8 cellular contexts compared by ENCODE assay signal in genomic region chr17:215563-216478, GRCh38. TPM values are rescaled to one million over a fixed set of nuclear protein-coding genes. Genes with fewer than 3 reads are reported as not detected.
DNase-seq lines count a peak whose midpoint lies in the region; ATAC-seq, FAIRE-seq and TF ChIP-seq lines count a peak whose summit lies in the region.
"Not testable (repeated sequence)": the region's sequence is repeated elsewhere in the genome, so short reads cannot be mapped to it uniquely, and the experiment has no call there.

No MANE protein-coding gene starts in this region.

- not testable (repeated sequence) for H4K20me1 ChIP-seq in HCT116 (ENCODE audit: insufficient read depth); OCI-LY7 (ENCODE audit: insufficient read depth, low read length); HepG2 (ENCODE audit: insufficient read depth, low read length); osteoblast (ENCODE audit: insufficient read depth, low read length)

- in situ Hi-C loops in HepG2 (cut with HindIII; ENCODE audit: extremely low pct_ligation_motif_present, low pct_unique_long_range_greater_than_20kb), result not testable (repeated sequence)

- TF ChIP-seq CTCF in HCT116 (IDR thresholded peaks at IDR 0.05 in 2 of 3, conservative IDR thresholded peaks at IDR 0.05 in 1 of 3; ENCODE audit: borderline replicate concordance in 1 of 3, insufficient read depth in 1 of 3, low read depth in 2 of 3, low read length in 2 of 3); OCI-LY7 (conservative IDR thresholded peaks at IDR 0.05; ENCODE audit: low read length); chondrocyte (IDR thresholded peaks at IDR 0.05); HepG2 (CRISPR knock-in tag; IDR thresholded peaks at IDR 0.05); osteoblast (IDR thresholded peaks at IDR 0.05; ENCODE audit: extremely low read depth, low read depth, low read length): not testable (repeated sequence)
- TF ChIP-seq CTCF in heart right ventricle (IDR thresholded peaks at IDR 0.05), result peak in 1 of 9 donors; percentile 17

- H3K9me2 ChIP-seq in HCT116 (ENCODE audit: insufficient read depth); OCI-LY7 (ENCODE audit: insufficient read depth, low read length): not testable (repeated sequence)

- intact Hi-C loops in HCT116 (cut with micrococcal nuclease); OCI-LY7 (cut with micrococcal nuclease; ENCODE audit: unreplicated experiment); heart right ventricle (cut with DNase I); HepG2 (cut with micrococcal nuclease; ENCODE audit: unreplicated experiment): not testable (repeated sequence)

- DNase-seq in CD4-positive, CD25-positive, alpha-beta regulatory T cell; HCT116 (ENCODE audit: low read depth, low spot score); OCI-LY7 (ENCODE audit: low spot score); HepG2 (ENCODE audit: low spot score); stimulated activated naive CD8-positive, alpha-beta T cell treated with anti-CD3 and anti-CD28 coated beads, Interleukin-15, amount 100 ng/mL, for 72 hours: not testable (repeated sequence)
- DNase-seq in chondrocyte (ENCODE audit: low spot score) (peak; percentile 79), heart right ventricle (peak in 1 of 2 donors; percentile 42), osteoblast (ENCODE audit: insufficient read length, low spot score, missing footprints) (peak; percentile 87)

- peak overlapping the region in 2 of 3 donors; percentile 60 to 82 for H3K27ac Mint-ChIP-seq in CD4-positive, CD25-positive, alpha-beta regulatory T cell
- not testable (repeated sequence) for H3K27ac Mint-ChIP-seq in chondrocyte (ENCODE audit: unreplicated experiment)
- peak overlapping the region in 1 of 2 donors; percentile 58 for H3K27ac Mint-ChIP-seq in stimulated activated naive CD8-positive, alpha-beta T cell treated with anti-CD3 and anti-CD28 coated beads, Interleukin-15, amount 100 ng/mL, for 72 hours

- BruUV-seq in HCT116 (replicated peaks; lab: Mats Ljungman, UMichigan); OCI-LY7 (replicated peaks; lab: Mats Ljungman, UMichigan); HepG2 (replicated peaks; lab: Mats Ljungman, UMichigan): not testable (repeated sequence)

- not testable (repeated sequence) for H3K27ac ChIP-seq in CD4-positive, CD25-positive, alpha-beta regulatory T cell (ENCODE audit: insufficient read depth, low read length, poor library complexity, severe bottlenecking); HCT116 (ENCODE audit: low read depth, low read length); OCI-LY7 (ENCODE audit: low read depth, low read length, poor library complexity, severe bottlenecking); HepG2 (ENCODE audit: extremely low read length, insufficient read depth, low read length)
- peak overlapping the region in 5 of 10 donors; percentile 52 to 86 (median 69) for H3K27ac ChIP-seq in heart right ventricle
- peak overlapping the region; percentile 28 for H3K27ac ChIP-seq in osteoblast (ENCODE audit: low read depth, low read length)

- ATAC-seq in CD4-positive, CD25-positive, alpha-beta regulatory T cell (ENCODE audit: low read depth in 2 of 2); HepG2: not testable (repeated sequence)
- peak; percentile 61 for ATAC-seq in HCT116
- ATAC-seq in heart right ventricle, result peak in 7 of 8 donors; percentile 43 to 88 (median 71)
- peak; percentile 40 for ATAC-seq in stimulated activated naive CD8-positive, alpha-beta T cell treated with anti-CD3 and anti-CD28 coated beads, Interleukin-15, amount 100 ng/mL, for 72 hours

- not testable (repeated sequence) for H3K4me3 ChIP-seq in CD4-positive, CD25-positive, alpha-beta regulatory T cell (ENCODE audit: low read depth, low read length); HCT116 (replicated peaks in 1 of 2; ENCODE audit: low read depth in 1 of 2, low read length in 2 of 2); OCI-LY7 (ENCODE audit: low read depth, low read length, poor library complexity, severe bottlenecking); HepG2 (replicated peaks in 1 of 3; ENCODE audit: insufficient read depth in 1 of 3, low read depth in 2 of 3, low read length in 3 of 3)
- H3K4me3 ChIP-seq in heart right ventricle (peak overlapping the region in 5 of 10 donors; percentile 24 to 64 (median 46)), osteoblast (ENCODE audit: insufficient read depth, low read length) (peak overlapping the region; percentile 71)

- not testable (repeated sequence) for FAIRE-seq in HepG2 (lab: Jason Lieb, UNC)

- 50 to 63% methylated on average over 23 to 25 of the region's 29 CpGs for WGBS in heart right ventricle, 2 donors
- 81% methylated on average over 6 of the region's 29 CpGs for WGBS in HepG2 (ENCODE audit: low lambda C conversion rate)

- not testable (repeated sequence) for TF ChIP-seq EP300 in HepG2 (IDR thresholded peaks at IDR 0.05; ENCODE audit: low read depth in 2 of 2, low read length in 2 of 2); HepG2 (CRISPR knock-in tag; IDR thresholded peaks at IDR 0.05; ENCODE audit: borderline replicate concordance)

- RAD21 ChIA-PET in HCT116 (lab: Charles Lee; ENCODE audit: low non-redundant PET in 1 of 2, low total read pairs in 2 of 2, uncharacterized antibody in 2 of 2, unreplicated experiment in 2 of 2), result not testable (repeated sequence)

- CTCF ChIA-PET in HCT116 (lab: Charles Lee); OCI-LY7 (lab: Charles Lee; ENCODE audit: unreplicated experiment); HepG2 (lab: Yijun Ruan, JAX; ENCODE audit: low intra/inter-chr PET ratio, low total read pairs): not testable (repeated sequence)

- not testable (repeated sequence) for H3K9me3 Mint-ChIP-seq in CD4-positive, CD25-positive, alpha-beta regulatory T cell; chondrocyte (ENCODE audit: low read depth); stimulated activated naive CD8-positive, alpha-beta T cell treated with anti-CD3 and anti-CD28 coated beads, Interleukin-15, amount 100 ng/mL, for 72 hours

- H3K27me3 Mint-ChIP-seq in CD4-positive, CD25-positive, alpha-beta regulatory T cell; chondrocyte (ENCODE audit: low read depth); stimulated activated naive CD8-positive, alpha-beta T cell treated with anti-CD3 and anti-CD28 coated beads, Interleukin-15, amount 100 ng/mL, for 72 hours: not testable (repeated sequence)

- peak overlapping the region; percentile 21; the same call in 1 of the 2 replicates for H3K4me2 ChIP-seq in HCT116 (ENCODE audit: low read length)
- H3K4me2 ChIP-seq in OCI-LY7 (ENCODE audit: low read length); HepG2 (ENCODE audit: low read depth, low read length): not testable (repeated sequence)
- H3K4me2 ChIP-seq in osteoblast (ENCODE audit: insufficient read depth, low read length), result peak overlapping the region; percentile 83

- H3K4me3 Mint-ChIP-seq in CD4-positive, CD25-positive, alpha-beta regulatory T cell, result peak overlapping the region in 2 of 4 donors; percentile 73 to 79
- H3K4me3 Mint-ChIP-seq in chondrocyte (ENCODE audit: unreplicated experiment); stimulated activated naive CD8-positive, alpha-beta T cell treated with anti-CD3 and anti-CD28 coated beads, Interleukin-15, amount 100 ng/mL, for 72 hours: not testable (repeated sequence)

- H3K4me1 ChIP-seq in CD4-positive, CD25-positive, alpha-beta regulatory T cell (ENCODE audit: control insufficient read depth, insufficient read depth, low read length, poor library complexity, severe bottlenecking); HCT116 (ENCODE audit: control insufficient read depth in 1 of 2, insufficient read depth in 2 of 2, low read length in 2 of 2); OCI-LY7 (ENCODE audit: insufficient read depth, low read length, poor library complexity, severe bottlenecking); HepG2 (ENCODE audit: insufficient read depth, low read length); osteoblast (ENCODE audit: insufficient read depth, low read length): not testable (repeated sequence)
- peaks cover 0 to 22% (median 7%) of the 10 kb centered on the region in 9 donors for H3K4me1 ChIP-seq in heart right ventricle

- H3K79me2 ChIP-seq in HCT116 (ENCODE audit: insufficient read depth, low read length); OCI-LY7 (ENCODE audit: insufficient read depth, low read depth, low read length); HepG2 (ENCODE audit: insufficient read depth, low read length); osteoblast (ENCODE audit: insufficient read depth, low read length): not testable (repeated sequence)

- H3K36me3 ChIP-seq in CD4-positive, CD25-positive, alpha-beta regulatory T cell (ENCODE audit: control insufficient read depth, insufficient read depth, low read length); HCT116 (ENCODE audit: control insufficient read depth in 1 of 2, insufficient read depth in 2 of 2, low read length in 2 of 2); OCI-LY7 (ENCODE audit: insufficient read depth, low read length); HepG2 (replicated peaks in 1 of 2; ENCODE audit: control insufficient read depth in 1 of 2, insufficient read depth in 2 of 2, low read length in 2 of 2); osteoblast (ENCODE audit: insufficient read depth, low read length): not testable (repeated sequence)
- H3K36me3 ChIP-seq in heart right ventricle, result peaks cover 0 to 19% (median 0%) of the 10 kb centered on the region in 9 donors

- not testable (repeated sequence) for TF ChIP-seq POLR2A in HCT116 (IDR thresholded peaks at IDR 0.05; ENCODE audit: borderline replicate concordance, extremely low read depth, insufficient read depth, insufficient read length); HepG2 (IDR thresholded peaks at IDR 0.05; ENCODE audit: insufficient read depth in 1 of 2, low read depth in 2 of 2, low read length in 2 of 2)

- POLR2A ChIA-PET in HCT116 (lab: Charles Lee); OCI-LY7 (lab: Charles Lee); HepG2 (lab: Yijun Ruan, JAX): not testable (repeated sequence)

- not testable (repeated sequence) for H3K27me3 ChIP-seq in CD4-positive, CD25-positive, alpha-beta regulatory T cell (ENCODE audit: control insufficient read depth, insufficient read depth, low read length); HCT116 (ENCODE audit: insufficient read depth, low read length); heart right ventricle; HepG2 (ENCODE audit: control insufficient read depth in 1 of 2, insufficient read depth in 2 of 2, low read length in 2 of 2); osteoblast (ENCODE audit: insufficient read depth, low read length)

- H3K9me3 ChIP-seq in CD4-positive, CD25-positive, alpha-beta regulatory T cell (ENCODE audit: control insufficient read depth in 2 of 2, low read length in 2 of 2); HCT116 (ENCODE audit: control insufficient read depth in 1 of 2, insufficient read depth in 1 of 2, low read depth in 1 of 2, low read length in 2 of 2); OCI-LY7 (ENCODE audit: low read length); heart right ventricle; HepG2 (ENCODE audit: low read length); osteoblast (ENCODE audit: low read depth, low read length): not testable (repeated sequence)

- not testable (repeated sequence) for TF ChIP-seq RAD21 in HCT116 (IDR thresholded peaks at IDR 0.05; ENCODE audit: low read depth); HepG2 (CRISPR knock-in tag; IDR thresholded peaks at IDR 0.05)

- H3K9ac ChIP-seq in HCT116 (ENCODE audit: low read length); HepG2 (ENCODE audit: insufficient read depth, low read depth, low read length): not testable (repeated sequence)

- not testable (repeated sequence) for H2AFZ ChIP-seq in HCT116 (ENCODE audit: low read depth, low read length, poor library complexity, severe bottlenecking); HepG2 (ENCODE audit: low read length)
- H2AFZ ChIP-seq in OCI-LY7 (ENCODE audit: low read length), result peak overlapping the region; percentile 75; the same call in 1 of the 2 replicates
- H2AFZ ChIP-seq in osteoblast (ENCODE audit: low read length), result peak overlapping the region; percentile 96

- not testable (repeated sequence) for H3K4me1 Mint-ChIP-seq in CD4-positive, CD25-positive, alpha-beta regulatory T cell; chondrocyte (ENCODE audit: low read depth); stimulated activated naive CD8-positive, alpha-beta T cell treated with anti-CD3 and anti-CD28 coated beads, Interleukin-15, amount 100 ng/mL, for 72 hours

- H3K36me3 Mint-ChIP-seq in CD4-positive, CD25-positive, alpha-beta regulatory T cell; chondrocyte (ENCODE audit: low read depth): not testable (repeated sequence)

RNA-seq across cellular contexts. Expression of gene DOC2B, which starts 34.4 kb away (rescaled TPM):
- total RNA-seq in CD4-positive, CD25-positive, alpha-beta regulatory T cell, result not detected
- polyA plus RNA-seq in CD4-positive, CD25-positive, alpha-beta regulatory T cell, result not detected
- total RNA-seq in HCT116 (2021; ENCODE audit: unreplicated experiment) (15.2 TPM), OCI-LY7 (2022) (not detected in 2 replicates), chondrocyte (0.31 to 0.64 TPM (median 0.32 TPM) in 3 replicates), heart right ventricle (10 to 100 TPM in 1 of 10 donors, 1 to 10 TPM in 9; 2.6 to 13.0 (median 4.6) TPM), HepG2 (2016; rRNA removed; fragmentation: Illumina TruSeq; extraction: Trizol) (0.22 TPM in 1 of 2 replicates, not detected in the other), osteoblast (not detected in 2 replicates)
- polyA plus RNA-seq in HCT116 (2012), result 7.5 and 9.8 TPM in 2 replicates
- total RNA-seq in OCI-LY7 (2014; rRNA removed; shearing (Covaris generic)), result not detected in 2 replicates
- polyA plus RNA-seq in heart right ventricle (1 to 10 TPM; 2.5 to 4.9 TPM), HepG2 (2011; rRNA removed) (0.09 and 0.77 TPM in 2 replicates)
- 0.09 and 0.30 TPM in 2 replicates for total RNA-seq in HepG2 (2016; cell fraction: cytosol; rRNA removed; fragmentation: Illumina TruSeq; extraction: Trizol; ENCODE audit: low read depth)
- 0.04 TPM in 1 of 2 replicates, not detected in the other for total RNA-seq in HepG2 (2016; cell fraction: insoluble cytoplasmic fraction; rRNA removed; fragmentation: Illumina TruSeq; extraction: Trizol)
- total RNA-seq in HepG2 (2016; cell fraction: membrane; rRNA removed; fragmentation: Illumina TruSeq; extraction: Trizol), result 0.06 and 0.38 TPM in 2 replicates
- 0.06 TPM in 1 of 2 replicates, not detected in the other for total RNA-seq in HepG2 (2016; cell fraction: nucleus; rRNA removed; fragmentation: Illumina TruSeq; extraction: Trizol)
- 0.21 and 0.25 TPM in 2 replicates for polyA plus RNA-seq in HepG2 (2011; cell fraction: cytosol; rRNA removed)
- 0.31 and 0.33 TPM in 2 replicates for polyA plus RNA-seq in HepG2 (2011; cell fraction: nucleus; rRNA removed)
- polyA plus RNA-seq in HepG2 (2012), result 0.05 and 0.23 TPM in 2 replicates
- 0.08 and 0.34 TPM in 2 replicates for polyA plus RNA-seq in HepG2 (2016; cell fraction: cytosol; fragmentation: Illumina TruSeq; extraction: Trizol; ENCODE audit: low read depth)
- polyA plus RNA-seq in HepG2 (2016; cell fraction: insoluble cytoplasmic fraction; fragmentation: Illumina TruSeq; extraction: Trizol; ENCODE audit: low read depth), result not detected in 2 replicates
- polyA plus RNA-seq in HepG2 (2016; cell fraction: membrane; fragmentation: Illumina TruSeq; extraction: Trizol; ENCODE audit: low read depth), result 0.33 TPM in 1 of 2 replicates, not detected in the other
- 0.22 and 0.36 TPM in 2 replicates for polyA plus RNA-seq in HepG2 (2016; cell fraction: nucleus; fragmentation: Illumina TruSeq; extraction: Trizol; ENCODE audit: insufficient read depth, low read depth)
- 0.08 TPM in 1 of 2 replicates, not detected in the other for polyA minus RNA-seq in HepG2 (2011; rRNA and poly(A)+ RNA removed; ENCODE audit: low replicate concordance)
- 0.40 TPM in 1 of 2 replicates, not detected in the other for polyA minus RNA-seq in HepG2 (2011; cell fraction: cytosol; rRNA and poly(A)+ RNA removed)
- 0.13 TPM in 1 of 2 replicates, not detected in the other for polyA minus RNA-seq in HepG2 (2011; cell fraction: nucleus; rRNA and poly(A)+ RNA removed)
